Comparison of ENCODE assay signal across 7 cellular contexts in genomic region chr1:193868425-193868824, GRCh38.
"Had no signal": no experiment of that assay in that cellular context is flagged by ENCODE, and none has a peak within 500 bp of the region (broad histone marks: within the 10 kb centered on the region; RNA-seq: fewer than 3 reads in every experiment).

No MANE protein-coding gene starts in this region.

- DNase-seq: GM23248, GOT3, H9, HCEC 1CT, IMR-90 had no signal

- H3K27ac ChIP-seq: GM23248 had no signal

- H3K27ac Mint-ChIP-seq: H9 had no signal

- H3K4me3 ChIP-seq: GM23248, K562 had no signal

- H3K4me3 Mint-ChIP-seq: H9 had no signal

- ATAC-seq: K562 had no signal

- FAIRE-seq: HTR-8/SVneo, K562 had no signal

- H3K9ac ChIP-seq: GM23248 had no signal

- H3K9me3 Mint-ChIP-seq: H9 had no signal

- H2AFZ ChIP-seq: GM23248 had no signal
